17 cellular contexts compared by ENCODE assay signal in the genomic region with DNA sequence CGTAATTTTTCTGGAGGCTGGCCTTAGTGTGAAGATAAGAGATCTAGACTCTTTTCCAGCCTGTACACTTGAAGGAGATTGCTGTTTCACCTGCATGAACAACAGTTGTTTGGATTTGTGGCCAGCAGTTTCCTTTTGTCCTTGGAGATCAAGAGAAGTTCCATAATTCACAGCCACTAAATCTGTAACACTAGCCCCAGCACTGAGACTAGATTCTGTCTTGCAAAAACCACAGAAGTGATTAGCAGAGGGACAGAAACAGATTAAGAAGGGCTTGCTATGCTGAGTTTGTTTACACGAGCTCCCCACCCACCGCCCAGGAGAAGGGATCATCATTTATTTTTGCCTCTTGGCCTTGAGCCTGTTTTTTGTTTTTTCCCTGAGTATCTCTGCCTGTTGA.
DNase-seq lines count a peak whose midpoint lies in the region; TF ChIP-seq lines count a peak whose summit lies in the region.
"Had no signal": no experiment of that assay in that cellular context is flagged by ENCODE, and none has a peak within 500 bp of the region (broad histone marks: within the 10 kb centered on the region; RNA-seq: fewer than 3 reads in every experiment).

No MANE protein-coding gene starts in this region.

- TF ChIP-seq EP300 in suprapubic skin (IDR thresholded peaks at IDR 0.05) = no peak

- TF ChIP-seq POLR2A in suprapubic skin (IDR thresholded peaks at IDR 0.05) (no peak), spleen (IDR thresholded peaks at IDR 0.05) (no peak)

- H3K4me1 ChIP-seq in hepatocyte (ENCODE audit: insufficient read depth) (peaks cover 15% of the 10 kb centered on the region), suprapubic skin (peaks cover 18% of the 10 kb centered on the region), spleen (no peaks in the 10 kb centered on the region)

- no peaks in the 10 kb centered on the region for H3K79me2 ChIP-seq in hepatocyte

- in situ Hi-C loops in ACHN (cut with HindIII; ENCODE audit: low pct_ligation_motif_present, low pct_unique_long_range_greater_than_20kb, low sequenced_read_pairs) = no loop called here

- DNase-seq in NCI-H1092 treated with DMSO at 0.1 percent for 48 hours (lab: John Stamatoyannopoulos, UW) (peak; percentile 70), NCI-H1092 (lab: John Stamatoyannopoulos, UW) (no peak), NCI-H510A treated with DMSO at 0.1 percent for 48 hours (lab: John Stamatoyannopoulos, UW) (peak; percentile 83), hepatocyte (ENCODE audit: low spot score) (no peak), suprapubic skin (ENCODE audit: low spot score in 2 of 2) (no peak), spleen (no peak), ACHN (no peak), T-helper 1 cell (no peak)
- DNase-seq: 8988T; adrenal gland; EL; foreskin fibroblast; left ventricle myocardium superior; OCI-M1; stimulated activated CD4-positive, alpha-beta T cell treated with anti-CD3 and anti-CD28 coated beads, Interleukin-4, amount 100 ng/mL, for 24 hours had no signal

- no peak overlapping the region for H3K4me2 ChIP-seq in hepatocyte

- TF ChIP-seq CTCF in hepatocyte (IDR thresholded peaks at IDR 0.05; ENCODE audit: poor library complexity) = no peak
- no peak for TF ChIP-seq CTCF in suprapubic skin (IDR thresholded peaks at IDR 0.05)
- TF ChIP-seq CTCF in spleen (IDR thresholded peaks at IDR 0.05 in 8 of 11, conservative IDR thresholded peaks at IDR 0.05 in 3 of 11) = no peak

- H4K20me1 ChIP-seq in hepatocyte (ENCODE audit: insufficient read depth, poor library complexity, severe bottlenecking) = no peaks in the 10 kb centered on the region

- H3K9me3 ChIP-seq in hepatocyte (ENCODE audit: low read depth) (no peaks in the 10 kb centered on the region), suprapubic skin (no peaks in the 10 kb centered on the region), spleen (no peaks in the 10 kb centered on the region)
- H3K9me3 ChIP-seq: adrenal gland, thoracic aorta had no signal

- H2AFZ ChIP-seq in hepatocyte = peak overlapping the region; percentile 21

- intact Hi-C loops in spleen (cut with DNase I; ENCODE audit: low total_unique reads) = no loop called here

- no peaks in the 10 kb centered on the region for H3K9me2 ChIP-seq in hepatocyte (replicated peaks; ENCODE audit: insufficient read depth)

- H3K27ac ChIP-seq in hepatocyte (no peak overlapping the region), suprapubic skin (peak overlapping the region; percentile 53), spleen (no peak overlapping the region)
- H3K27ac ChIP-seq: adrenal gland, C4-2B, thoracic aorta had no signal

- 36% methylated on average over 3 of the region's 3 CpGs for WGBS in hepatocyte (ENCODE audit: low lambda C conversion rate, missing lambda C conversion rate)
- whole genome bisulfite sequencing in suprapubic skin = 53% methylated on average over 3 of the region's 3 CpGs
- 77 to 87% (median 82%) methylated on average over 3 of the region's 3 CpGs for WGBS in spleen, 5 donors

- no peak overlapping the region for H3K4me3 ChIP-seq in hepatocyte
- no peak overlapping the region for H3K4me3 ChIP-seq in suprapubic skin
- H3K4me3 ChIP-seq in spleen = no peak overlapping the region
- H3K4me3 ChIP-seq: adrenal gland, thoracic aorta had no signal

- H3K36me3 ChIP-seq in hepatocyte (replicated peaks; ENCODE audit: insufficient read depth, low read depth) (no peaks in the 10 kb centered on the region), suprapubic skin (no peaks in the 10 kb centered on the region), spleen (no peaks in the 10 kb centered on the region)
- H3K36me3 ChIP-seq: adrenal gland, thoracic aorta had no signal

- no peaks in the 10 kb centered on the region for H3K27me3 ChIP-seq in hepatocyte
- no peaks in the 10 kb centered on the region for H3K27me3 ChIP-seq in suprapubic skin
- no peaks in the 10 kb centered on the region for H3K27me3 ChIP-seq in spleen (replicated peaks in 1 of 7)
- H3K27me3 ChIP-seq: adrenal gland had no signal

Comparison
In these comparisons a context has a peak if more than half of its experiments do, and no peak if none do; other contexts are left out.
1. DNase-seq: peak in NCI-H1092 treated with DMSO at 0.1 percent for 48 hours (single experiment) and NCI-H510A treated with DMSO at 0.1 percent for 48 hours (single experiment); none in NCI-H1092 (single experiment), hepatocyte (single experiment), suprapubic skin (0 of 2), spleen (single experiment), ACHN (single experiment) and T-helper 1 cell (0 of 5).